ENCODE assay signal across 19 cellular contexts in genomic region chr12:111270128-111270651, GRCh38.
DNase-seq lines count a peak whose midpoint lies in the region; ATAC-seq lines count a peak whose summit lies in the region.
"Had no signal": no experiment of that assay in that cellular context is flagged by ENCODE, and none has a peak within 500 bp of the region (broad histone marks: within the 10 kb centered on the region; RNA-seq: fewer than 3 reads in every experiment).

No MANE protein-coding gene starts in this region.

- no peak for ATAC-seq in HG02938 (IDR thresholded peaks at IDR 0.05; ENCODE audit: unreplicated experiment)
- no peak for ATAC-seq in HG03175 (IDR thresholded peaks at IDR 0.05; ENCODE audit: unreplicated experiment)
- ATAC-seq: T-cell had no signal

- DNase-seq in NCI-H1417 (lab: John Stamatoyannopoulos, UW), result peak in 2 of 3 experiments; percentile 46 to 89
- peak; percentile 68 for DNase-seq in NOMO-1 treated with DMSO at 0.1 percent for 48 hours (lab: John Stamatoyannopoulos, UW; ENCODE audit: unreplicated experiment)
- peak; percentile 24 for DNase-seq in left kidney (ENCODE audit: low read depth, low spot score)
- no peak for DNase-seq in NCI-H2029 treated with DMSO at 0.1 percent for 48 hours (lab: John Stamatoyannopoulos, UW)
- DNase-seq in stimulated activated CD8-positive, alpha-beta memory T cell treated with anti-CD3 and anti-CD28 coated beads, Interleukin-4, amount 100 ng/mL, for 48 hours, result no peak
- DNase-seq: BE2C; CD4-positive, alpha-beta T cell; H7; MV-4-11; NCI-H146; NCI-H2107; NCI-H345; NCI-H526 treated with DMSO at 0.1 percent for 48 hours; Peyer's patch; SHP77; SK-N-SH; T-cell had no signal

Comparison
In these comparisons a context has a peak if more than half of its experiments do, and no peak if none do; other contexts are left out.
1. DNase-seq: peak in NCI-H1417 (2 of 3), NOMO-1 treated with DMSO at 0.1 percent for 48 hours (single experiment) and left kidney (single experiment); none in NCI-H2029 treated with DMSO at 0.1 percent for 48 hours (single experiment) and stimulated activated CD8-positive, alpha-beta memory T cell treated with anti-CD3 and anti-CD28 coated beads, Interleukin-4, amount 100 ng/mL, for 48 hours (single experiment).